ENCODE assay signal across 11 cellular contexts in genomic region chr3:30616347-30617027, GRCh38. TPM values are rescaled to one million over a fixed set of nuclear protein-coding genes. Genes with fewer than 3 reads are reported as not detected.
A peak's percentile ranks its signal among the peaks of the same experiment; 100 is the strongest.
DNase-seq lines count a peak whose midpoint lies in the region; ATAC-seq and TF ChIP-seq lines count a peak whose summit lies in the region.
"Had no signal": no experiment of that assay in that cellular context is flagged by ENCODE, and none has a peak within 500 bp of the region (broad histone marks: within the 10 kb centered on the region; RNA-seq: fewer than 3 reads in every experiment).

No MANE protein-coding gene starts in this region.

- no peaks in the 10 kb centered on the region for H3K36me3 ChIP-seq in CD8-positive, alpha-beta T cell (ENCODE audit: insufficient read depth, low read length)
- H3K36me3 ChIP-seq in OCI-LY1 (ENCODE audit: insufficient read depth, low read length) (peaks cover 13% of the 10 kb centered on the region; the same call in 1 of the 2 replicates), skeletal muscle satellite cell (ENCODE audit: insufficient read depth, low read length) (peaks cover 19% of the 10 kb centered on the region)
- H3K36me3 ChIP-seq: prostate gland had no signal

- POLR2A ChIA-PET in CD8-positive, alpha-beta T cell (lab: Charles Lee): interaction anchor here (0.6 to 6.7 kb wide), 17 partner anchors 11 to 916 kb away, joined by 3 to 58 read pairs (median 4); partner anchors contain the start of genes STT3B and TGFBR2

- no peaks in the 10 kb centered on the region for H3F3A ChIP-seq in OCI-LY1 (ENCODE audit: insufficient read depth, low read length)

- no peak for TF ChIP-seq CTCF in CD8-positive, alpha-beta T cell (IDR thresholded peaks at IDR 0.05)
- TF ChIP-seq CTCF in OCI-LY1 (IDR thresholded peaks at IDR 0.05; ENCODE audit: low read length): no peak

- intact Hi-C loops in CD8-positive, alpha-beta T cell (cut with DNase I, micrococcal nuclease): loop anchor here in 1 of 2 experiments (1.0 to 2.0 kb wide), 3 partner anchors 9 to 48 kb away; no protein-coding TSS in a partner anchor

- peak overlapping the region; percentile 92 for H3K27ac Mint-ChIP-seq in CD8-positive, alpha-beta T cell
- peak overlapping the region; percentile 82 for H3K27ac Mint-ChIP-seq in central memory CD8-positive, alpha-beta T cell (ENCODE audit: low read depth)

- H3K4me1 ChIP-seq in CD8-positive, alpha-beta T cell (ENCODE audit: insufficient read depth, low read length): peaks cover 84% of the 10 kb centered on the region
- H3K4me1 ChIP-seq in OCI-LY1 (ENCODE audit: insufficient read depth, low read length, severe bottlenecking) (peaks cover 96% of the 10 kb centered on the region), skeletal muscle satellite cell (ENCODE audit: control insufficient read depth, insufficient read depth, low read length) (peaks cover 67% of the 10 kb centered on the region)
- H3K4me1 ChIP-seq: prostate gland had no signal

- no peaks in the 10 kb centered on the region for H3K9me3 Mint-ChIP-seq in CD8-positive, alpha-beta T cell
- H3K9me3 Mint-ChIP-seq in central memory CD8-positive, alpha-beta T cell: no peaks in the 10 kb centered on the region

- H3K4me1 Mint-ChIP-seq in CD8-positive, alpha-beta T cell (ENCODE audit: low read depth): peaks cover 93% of the 10 kb centered on the region
- H3K4me1 Mint-ChIP-seq in central memory CD8-positive, alpha-beta T cell: peaks cover 97% of the 10 kb centered on the region

- H3K27ac ChIP-seq in CD8-positive, alpha-beta T cell (ENCODE audit: low read depth, low read length): peak overlapping the region; percentile 32
- peak overlapping the region; percentile 75 for H3K27ac ChIP-seq in OCI-LY1 (ENCODE audit: low read depth, low read length, poor library complexity, severe bottlenecking)
- H3K27ac ChIP-seq: prostate gland had no signal

- H3K4me2 ChIP-seq in OCI-LY1 (ENCODE audit: low read length) (peak overlapping the region; percentile 35), skeletal muscle satellite cell (ENCODE audit: low read length) (peak overlapping the region; percentile 48)

- H3K27me3 Mint-ChIP-seq in CD8-positive, alpha-beta T cell (ENCODE audit: low read depth): no peaks in the 10 kb centered on the region
- no peaks in the 10 kb centered on the region for H3K27me3 Mint-ChIP-seq in central memory CD8-positive, alpha-beta T cell

- ATAC-seq in CD8-positive, alpha-beta T cell: peak; percentile 20
- ATAC-seq in central memory CD8-positive, alpha-beta T cell (replicated peaks; ENCODE audit: extremely low read depth, poor library complexity, severe bottlenecking): no peak

- peaks cover 96% of the 10 kb centered on the region for H3K79me2 ChIP-seq in OCI-LY1 (ENCODE audit: insufficient read depth, low read length)

- H3K9me2 ChIP-seq in OCI-LY1 (ENCODE audit: low read depth, low read length): no peaks in the 10 kb centered on the region

- no peaks in the 10 kb centered on the region for H3K27me3 ChIP-seq in CD8-positive, alpha-beta T cell (ENCODE audit: insufficient read depth, low read length)
- H3K27me3 ChIP-seq in OCI-LY1 (ENCODE audit: insufficient read depth, low read length) (no peaks in the 10 kb centered on the region), skeletal muscle satellite cell (ENCODE audit: control insufficient read depth, insufficient read depth, low read length) (no peaks in the 10 kb centered on the region)

- no peak for DNase-seq in CD8-positive, alpha-beta T cell
- DNase-seq in central memory CD8-positive, alpha-beta T cell (ENCODE audit: low spot score in 2 of 2): no peak
- DNase-seq in NCI-H526 treated with DMSO at 0.1 percent for 48 hours (lab: John Stamatoyannopoulos, UW) (no peak), DMS 273 (lab: John Stamatoyannopoulos, UW; ENCODE audit: unreplicated experiment) (no peak), ecto neural progenitor cell (ENCODE audit: low spot score) (no peak)
- DNase-seq: activated CD8-positive, alpha-beta memory T cell treated with anti-CD3 and anti-CD28 coated beads, Interleukin-2, amount 50 U/mL, for 4 hours; COR-L47; KG1 had no signal

- CTCF ChIA-PET in CD8-positive, alpha-beta T cell (lab: Charles Lee): interaction anchor here (0.6 to 3.5 kb wide), 10 partner anchors 9 to 296 kb away, joined by 3 to 18 read pairs (median 5); partner anchors contain the start of gene TGFBR2

- no peak overlapping the region; the same call in 1 of the 2 replicates for H3K9ac ChIP-seq in OCI-LY1 (ENCODE audit: low read length)
- no peak overlapping the region for H3K9ac ChIP-seq in skeletal muscle satellite cell (ENCODE audit: low read depth, low read length)

- no peaks in the 10 kb centered on the region for H3K9me3 ChIP-seq in CD8-positive, alpha-beta T cell (ENCODE audit: low read length)
- H3K9me3 ChIP-seq in OCI-LY1 (ENCODE audit: low read length) (no peaks in the 10 kb centered on the region), skeletal muscle satellite cell (replicated peaks; ENCODE audit: low read length) (no peaks in the 10 kb centered on the region)
- H3K9me3 ChIP-seq: prostate gland had no signal

- H3K4me3 ChIP-seq in CD8-positive, alpha-beta T cell (ENCODE audit: low read depth, low read length): peak overlapping the region; percentile 28
- H3K4me3 ChIP-seq in OCI-LY1 (ENCODE audit: low read depth, low read length, poor library complexity, severe bottlenecking): no peak overlapping the region
- H3K4me3 ChIP-seq in skeletal muscle satellite cell (ENCODE audit: low read length): no peak overlapping the region
- H3K4me3 ChIP-seq: prostate gland had no signal

- peaks cover 47% of the 10 kb centered on the region for H3K36me3 Mint-ChIP-seq in CD8-positive, alpha-beta T cell
- peaks cover 19% of the 10 kb centered on the region for H3K36me3 Mint-ChIP-seq in central memory CD8-positive, alpha-beta T cell (ENCODE audit: insufficient read depth)

- H2AFZ ChIP-seq in OCI-LY1 (ENCODE audit: low read length): no peak overlapping the region

- no peaks in the 10 kb centered on the region for H4K20me1 ChIP-seq in OCI-LY1 (ENCODE audit: insufficient read depth, low read length)

- peak overlapping the region; percentile 75 for H3K4me3 Mint-ChIP-seq in CD8-positive, alpha-beta T cell
- H3K4me3 Mint-ChIP-seq in central memory CD8-positive, alpha-beta T cell: peak overlapping the region; percentile 95

RNA-seq across cellular contexts. Expression of gene TGFBR2, which starts 10.1 kb away (rescaled TPM):
- total RNA-seq in CD8-positive, alpha-beta T cell: 100 to 1,000 TPM; 191 to 197 TPM
- 301 and 350 TPM in 2 replicates for total RNA-seq in skeletal muscle satellite cell (2012; rRNA removed)
